ENCODE assay signal across 20 cellular contexts in the genomic region with DNA sequence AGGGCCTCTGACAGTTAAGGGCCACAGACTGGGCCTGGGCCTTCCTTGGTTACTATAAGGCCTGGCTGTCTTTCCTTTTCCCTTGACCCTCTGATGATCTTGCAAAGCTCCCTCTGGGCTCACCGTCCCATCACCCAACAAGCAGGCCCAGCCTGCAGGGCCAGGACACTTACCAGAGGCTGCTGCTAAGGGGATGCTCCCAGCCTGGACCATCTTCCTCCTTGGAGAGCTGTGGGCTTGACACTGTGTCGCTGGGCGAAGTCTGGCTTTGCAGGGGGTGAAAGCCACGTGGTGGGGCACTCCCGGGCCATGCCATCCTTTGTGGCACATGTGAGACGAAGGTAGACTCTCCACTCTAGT. TPM values are rescaled to one million over a fixed set of nuclear protein-coding genes. Genes with fewer than 3 reads are reported as not detected.
A peak's percentile ranks its signal among the peaks of the same experiment; 100 is the strongest.
DNase-seq lines count a peak whose midpoint lies in the region; ATAC-seq, FAIRE-seq and TF ChIP-seq lines count a peak whose summit lies in the region.
"Had no signal": no experiment of that assay in that cellular context is flagged by ENCODE, and none has a peak within 500 bp of the region (broad histone marks: within the 10 kb centered on the region; RNA-seq: fewer than 3 reads in every experiment).

No MANE protein-coding gene starts in this region.

- no peaks in the 10 kb centered on the region for H3K27me3 Mint-ChIP-seq in astrocyte (ENCODE audit: low read depth, unreplicated experiment)
- peaks cover 0 to 4% (median 0%) of the 10 kb centered on the region in 3 donors for H3K27me3 Mint-ChIP-seq in naive B cell

- H4K20me1 ChIP-seq in HepG2 (ENCODE audit: insufficient read depth, low read length) (peaks cover 5% of the 10 kb centered on the region; the same call in 1 of the 2 replicates), astrocyte (ENCODE audit: insufficient read depth, low read length) (peaks cover 76% of the 10 kb centered on the region), PC-9 (ENCODE audit: insufficient read depth) (peaks cover 6% of the 10 kb centered on the region; the same call in 1 of the 2 replicates)

- H3K4me1 Mint-ChIP-seq in astrocyte (ENCODE audit: low read depth, unreplicated experiment) = peaks cover 30% of the 10 kb centered on the region
- H3K4me1 Mint-ChIP-seq in naive B cell = peaks cover 64 to 88% (median 84%) of the 10 kb centered on the region in 3 donors

- H3K27ac Mint-ChIP-seq in astrocyte (ENCODE audit: unreplicated experiment) = peak overlapping the region; percentile 42
- H3K27ac Mint-ChIP-seq in naive B cell = peak overlapping the region in 5 of 6 donors; percentile 30 to 88 (median 81)

- TF ChIP-seq EP300 in HepG2 (IDR thresholded peaks at IDR 0.05; ENCODE audit: low read depth in 2 of 2, low read length in 2 of 2) (no peak), HepG2 (CRISPR knock-in tag; IDR thresholded peaks at IDR 0.05; ENCODE audit: borderline replicate concordance) (no peak)

- in situ Hi-C loops in HepG2 (cut with HindIII; ENCODE audit: extremely low pct_ligation_motif_present, low pct_unique_long_range_greater_than_20kb) = no loop called here

- ATAC-seq in HepG2 (no peak), right lobe of liver (no peak), naive B cell (ENCODE audit: low read depth in 2 of 2) (no peak), GM21381 (IDR thresholded peaks at IDR 0.05; ENCODE audit: unreplicated experiment) (no peak), GM19395 (IDR thresholded peaks at IDR 0.05; ENCODE audit: unreplicated experiment) (no peak), HG03439 (IDR thresholded peaks at IDR 0.05; ENCODE audit: unreplicated experiment) (no peak)
- ATAC-seq: Panc1 had no signal

- H3K36me3 ChIP-seq in HepG2 (replicated peaks in 1 of 2; ENCODE audit: control insufficient read depth in 1 of 2, insufficient read depth in 2 of 2, low read length in 2 of 2) (peaks cover 15 to 52% of the 10 kb centered on the region in 2 experiments; a peak in 4 of 5 replicates), right lobe of liver (peaks cover 2 to 47% (median 31%) of the 10 kb centered on the region in 4 donors), astrocyte (ENCODE audit: insufficient read depth, low read length) (peaks cover 27% of the 10 kb centered on the region), PC-9 (ENCODE audit: low read depth) (no peaks in the 10 kb centered on the region)

- H2AFZ ChIP-seq in HepG2 (ENCODE audit: low read length) (no peak overlapping the region), astrocyte (ENCODE audit: low read depth, low read length) (no peak overlapping the region), PC-9 (no peak overlapping the region)

- H3K4me2 ChIP-seq in HepG2 (ENCODE audit: low read depth, low read length) (no peak overlapping the region), astrocyte (ENCODE audit: low read length) (no peak overlapping the region), PC-9 (no peak overlapping the region)

- H3F3A ChIP-seq in PC-9 (ENCODE audit: insufficient read depth, low read depth) = no peaks in the 10 kb centered on the region; the same call in 1 of the 2 replicates

- POLR2A ChIA-PET in HepG2 (lab: Yijun Ruan, JAX) (interaction anchor here (3.1 kb wide), 1 partner anchor 30 kb away, joined by 11 read pairs; no protein-coding TSS in a partner anchor), PC-9 (lab: Charles Lee; ENCODE audit: unreplicated experiment) (no interaction called here)

- H3K9me3 Mint-ChIP-seq in astrocyte (ENCODE audit: unreplicated experiment) (no peaks in the 10 kb centered on the region), naive B cell (peaks cover 0 to 7% (median 4%) of the 10 kb centered on the region in 7 donors)

- H3K4me3 Mint-ChIP-seq in astrocyte (ENCODE audit: unreplicated experiment) = peak overlapping the region; percentile 30
- peak overlapping the region in 7 of 8 donors; percentile 29 to 94 (median 79) for H3K4me3 Mint-ChIP-seq in naive B cell

- intact Hi-C loops in HepG2 (cut with micrococcal nuclease; ENCODE audit: unreplicated experiment) (no loop called here), right lobe of liver (cut with DNase I) (no loop called here), PC-9 (cut with micrococcal nuclease; ENCODE audit: unreplicated experiment) (no loop called here)

- 94% methylated on average over 6 of the region's 6 CpGs for WGBS in HepG2 (ENCODE audit: low lambda C conversion rate)
- 100% methylated on average over 4 of the region's 6 CpGs for WGBS in right lobe of liver (ENCODE audit: insufficient coverage, low coverage, low lambda C conversion rate, missing lambda C conversion rate)

- H3K27me3 ChIP-seq in HepG2 (ENCODE audit: control insufficient read depth in 1 of 2, insufficient read depth in 2 of 2, low read length in 2 of 2) (no peaks in the 10 kb centered on the region; a peak in 1 of 5 replicates), right lobe of liver (no peaks in the 10 kb centered on the region), astrocyte (ENCODE audit: insufficient read depth, low read length) (no peaks in the 10 kb centered on the region), PC-9 (ENCODE audit: insufficient read depth, low read depth) (no peaks in the 10 kb centered on the region)

- H3K9ac ChIP-seq in HepG2 (ENCODE audit: insufficient read depth, low read depth, low read length) (no peak overlapping the region), astrocyte (ENCODE audit: low read length) (no peak overlapping the region)

- TF ChIP-seq RAD21 in HepG2 (CRISPR knock-in tag; IDR thresholded peaks at IDR 0.05) = no peak

- TF ChIP-seq CTCF in HepG2 (CRISPR knock-in tag; IDR thresholded peaks at IDR 0.05) = no peak
- TF ChIP-seq CTCF in right lobe of liver (IDR thresholded peaks at IDR 0.05) = no peak
- TF ChIP-seq CTCF in astrocyte (IDR thresholded peaks at IDR 0.05; ENCODE audit: insufficient read depth, low read depth, low read length) = no peak
- TF ChIP-seq CTCF in PC-9 (conservative IDR thresholded peaks at IDR 0.05) = no peak

- BruUV-seq in HepG2 (replicated peaks; lab: Mats Ljungman, UMichigan) (no TSS peak), PC-9 (replicated peaks; lab: Mats Ljungman, UMichigan) (no TSS peak)

- H3K4me3 ChIP-seq in HepG2 (replicated peaks in 1 of 3; ENCODE audit: insufficient read depth in 1 of 3, low read depth in 2 of 3, low read length in 3 of 3) = no peak overlapping the region
- no peak overlapping the region for H3K4me3 ChIP-seq in right lobe of liver
- H3K4me3 ChIP-seq in astrocyte (ENCODE audit: insufficient read depth, low read depth, low read length) = no peak overlapping the region
- no peak overlapping the region for H3K4me3 ChIP-seq in PC-9

- H3K9me3 ChIP-seq in HepG2 (ENCODE audit: low read length) (no peaks in the 10 kb centered on the region), right lobe of liver (no peaks in the 10 kb centered on the region), astrocyte (ENCODE audit: insufficient read depth, low read depth, low read length) (no peaks in the 10 kb centered on the region), PC-9 (ENCODE audit: insufficient read depth, low read depth) (no peaks in the 10 kb centered on the region)

- CTCF ChIA-PET in HepG2 (lab: Yijun Ruan, JAX; ENCODE audit: low intra/inter-chr PET ratio, low total read pairs) = no interaction called here
- CTCF ChIA-PET in PC-9 (lab: Charles Lee) = no interaction called here

- H3K4me1 ChIP-seq in HepG2 (ENCODE audit: insufficient read depth, low read length) (peaks cover 38% of the 10 kb centered on the region), right lobe of liver (peaks cover 0 to 22% (median 6%) of the 10 kb centered on the region in 4 donors), astrocyte (ENCODE audit: insufficient read depth, low read length) (peaks cover 18% of the 10 kb centered on the region), PC-9 (replicated peaks; ENCODE audit: insufficient read depth) (peaks cover 11% of the 10 kb centered on the region)

- FAIRE-seq in HepG2 (lab: Jason Lieb, UNC) (no peak), astrocyte (lab: Jason Lieb, UNC) (no peak)
- FAIRE-seq: GM12892, H1 had no signal

- peaks cover 32% of the 10 kb centered on the region for H3K36me3 Mint-ChIP-seq in astrocyte (ENCODE audit: low read depth, unreplicated experiment)
- H3K36me3 Mint-ChIP-seq in naive B cell = peaks cover 17 to 28% of the 10 kb centered on the region in 2 donors

- DNase-seq in HepG2 (ENCODE audit: low spot score) (no peak), right lobe of liver (no peak), astrocyte (ENCODE audit: low read depth) (no peak), naive B cell (no peak), PC-9 (no peak)
- DNase-seq: 8988T, DMS 273 treated with DMSO at 0.1 percent for 48 hours, GF-D8, KBM-7, NCI-H1092, NCI-H146, NCI-H2081, NCI-H510A, NCI-H774 had no signal

- H3K27ac ChIP-seq in HepG2 (ENCODE audit: extremely low read length, insufficient read depth, low read length) (no peak overlapping the region), right lobe of liver (no peak overlapping the region), astrocyte (ENCODE audit: low read depth, low read length) (no peak overlapping the region), PC-9 (no peak overlapping the region)

- no peak for TF ChIP-seq POLR2A in HepG2 (IDR thresholded peaks at IDR 0.05; ENCODE audit: insufficient read depth in 1 of 2, low read depth in 2 of 2, low read length in 2 of 2)
- TF ChIP-seq POLR2A in right lobe of liver (IDR thresholded peaks at IDR 0.05) = no peak

- H3K79me2 ChIP-seq in HepG2 (ENCODE audit: insufficient read depth, low read length) (peaks cover 38% of the 10 kb centered on the region), astrocyte (ENCODE audit: insufficient read depth, low read length) (peaks cover 70% of the 10 kb centered on the region), PC-9 (ENCODE audit: low read depth) (peaks cover 27% of the 10 kb centered on the region)

- no peaks in the 10 kb centered on the region for H3K9me2 ChIP-seq in PC-9 (ENCODE audit: insufficient read depth)

RNA-seq across cellular contexts. Expression of gene C11orf24, which starts 3.9 kb away (rescaled TPM):
- 50.8 and 55.5 TPM in 2 replicates for total RNA-seq in HepG2 (2016; rRNA removed; fragmentation: Illumina TruSeq; extraction: Trizol)
- 110 and 141 TPM in 2 replicates for total RNA-seq in HepG2 (2016; cell fraction: cytosol; rRNA removed; fragmentation: Illumina TruSeq; extraction: Trizol; ENCODE audit: low read depth)
- total RNA-seq in HepG2 (2016; cell fraction: insoluble cytoplasmic fraction; rRNA removed; fragmentation: Illumina TruSeq; extraction: Trizol) = 53.9 and 57.2 TPM in 2 replicates
- total RNA-seq in HepG2 (2016; cell fraction: membrane; rRNA removed; fragmentation: Illumina TruSeq; extraction: Trizol) = 100.0 and 131 TPM in 2 replicates
- 32.7 and 33.6 TPM in 2 replicates for total RNA-seq in HepG2 (2016; cell fraction: nucleus; rRNA removed; fragmentation: Illumina TruSeq; extraction: Trizol)
- 52.9 and 62.4 TPM in 2 replicates for polyA plus RNA-seq in HepG2 (2011; rRNA removed)
- polyA plus RNA-seq in HepG2 (2011; cell fraction: cytosol; rRNA removed) = 58.4 and 70.2 TPM in 2 replicates
- polyA plus RNA-seq in HepG2 (2011; cell fraction: nucleus; rRNA removed) = 58.8 and 59.2 TPM in 2 replicates
- polyA plus RNA-seq in HepG2 (2012) = 50.8 and 63.8 TPM in 2 replicates
- 122 and 158 TPM in 2 replicates for polyA plus RNA-seq in HepG2 (2016; cell fraction: cytosol; fragmentation: Illumina TruSeq; extraction: Trizol; ENCODE audit: low read depth)
- polyA plus RNA-seq in HepG2 (2016; cell fraction: insoluble cytoplasmic fraction; fragmentation: Illumina TruSeq; extraction: Trizol; ENCODE audit: low read depth) = 61.2 and 70.0 TPM in 2 replicates
- polyA plus RNA-seq in HepG2 (2016; cell fraction: membrane; fragmentation: Illumina TruSeq; extraction: Trizol; ENCODE audit: low read depth) = 97.9 and 125 TPM in 2 replicates
- 71.8 and 76.2 TPM in 2 replicates for polyA plus RNA-seq in HepG2 (2016; cell fraction: nucleus; fragmentation: Illumina TruSeq; extraction: Trizol; ENCODE audit: insufficient read depth, low read depth)
- 53.9 and 60.5 TPM in 2 replicates for polyA minus RNA-seq in HepG2 (2011; rRNA and poly(A)+ RNA removed; ENCODE audit: low replicate concordance)
- 26.4 and 31.4 TPM in 2 replicates for polyA minus RNA-seq in HepG2 (2011; cell fraction: cytosol; rRNA and poly(A)+ RNA removed)
- 19.3 and 23.5 TPM in 2 replicates for polyA minus RNA-seq in HepG2 (2011; cell fraction: nucleus; rRNA and poly(A)+ RNA removed)
- 10 to 100 TPM; 39.4 to 70.9 (median 62.4) TPM for total RNA-seq in right lobe of liver
- total RNA-seq in astrocyte = 79.8 and 83.5 TPM in 2 replicates
- 10 to 100 TPM; 22.2 to 67.0 (median 42.5) TPM for polyA plus RNA-seq in naive B cell (ENCODE audit: low read depth in 6 of 6)
- total RNA-seq in PC-9 (2021) = 27.2 and 37.7 TPM in 2 replicates

RNA-seq across cellular contexts. Expression of gene LRP5, which starts 44.5 kb away (rescaled TPM):
- total RNA-seq in HepG2 (2016; rRNA removed; fragmentation: Illumina TruSeq; extraction: Trizol) (23.6 and 40.4 TPM in 2 replicates), right lobe of liver (100 to 1,000 TPM in 2 of 6 experiments, 10 to 100 TPM in 4; 74.4 to 120 (median 88.2) TPM), astrocyte (19.6 and 20.2 TPM in 2 replicates), PC-9 (2021) (112 and 129 TPM in 2 replicates)
- 19.7 and 22.6 TPM in 2 replicates for total RNA-seq in HepG2 (2016; cell fraction: cytosol; rRNA removed; fragmentation: Illumina TruSeq; extraction: Trizol; ENCODE audit: low read depth)
- 17.6 and 41.1 TPM in 2 replicates for total RNA-seq in HepG2 (2016; cell fraction: insoluble cytoplasmic fraction; rRNA removed; fragmentation: Illumina TruSeq; extraction: Trizol)
- total RNA-seq in HepG2 (2016; cell fraction: membrane; rRNA removed; fragmentation: Illumina TruSeq; extraction: Trizol) = 27.9 and 29.7 TPM in 2 replicates
- 50.9 and 60.6 TPM in 2 replicates for total RNA-seq in HepG2 (2016; cell fraction: nucleus; rRNA removed; fragmentation: Illumina TruSeq; extraction: Trizol)
- polyA plus RNA-seq in HepG2 (2011; rRNA removed) (64.0 and 83.4 TPM in 2 replicates), naive B cell (ENCODE audit: low read depth in 6 of 6) (under 1 TPM in 5 of 6 donors, not detected in 1; 0.04 to 0.88 (median 0.56) TPM)
- 37.9 and 59.3 TPM in 2 replicates for polyA plus RNA-seq in HepG2 (2011; cell fraction: cytosol; rRNA removed)
- 131 and 158 TPM in 2 replicates for polyA plus RNA-seq in HepG2 (2011; cell fraction: nucleus; rRNA removed)
- 80.7 and 119 TPM in 2 replicates for polyA plus RNA-seq in HepG2 (2012)
- polyA plus RNA-seq in HepG2 (2016; cell fraction: cytosol; fragmentation: Illumina TruSeq; extraction: Trizol; ENCODE audit: low read depth) = 10.8 and 12.1 TPM in 2 replicates
- 25.6 and 36.8 TPM in 2 replicates for polyA plus RNA-seq in HepG2 (2016; cell fraction: insoluble cytoplasmic fraction; fragmentation: Illumina TruSeq; extraction: Trizol; ENCODE audit: low read depth)
- polyA plus RNA-seq in HepG2 (2016; cell fraction: membrane; fragmentation: Illumina TruSeq; extraction: Trizol; ENCODE audit: low read depth) = 20.7 and 25.9 TPM in 2 replicates
- 130 and 133 TPM in 2 replicates for polyA plus RNA-seq in HepG2 (2016; cell fraction: nucleus; fragmentation: Illumina TruSeq; extraction: Trizol; ENCODE audit: insufficient read depth, low read depth)
- 49.7 and 219 TPM in 2 replicates for polyA minus RNA-seq in HepG2 (2011; rRNA and poly(A)+ RNA removed; ENCODE audit: low replicate concordance)
- 75.4 and 75.5 TPM in 2 replicates for polyA minus RNA-seq in HepG2 (2011; cell fraction: cytosol; rRNA and poly(A)+ RNA removed)
- polyA minus RNA-seq in HepG2 (2011; cell fraction: nucleus; rRNA and poly(A)+ RNA removed) = 58.3 and 59.0 TPM in 2 replicates

RNA-seq across cellular contexts. Expression of gene KMT5B, which starts 54.8 kb away (rescaled TPM):
- total RNA-seq in HepG2 (2016; rRNA removed; fragmentation: Illumina TruSeq; extraction: Trizol) (23.7 and 32.5 TPM in 2 replicates), right lobe of liver (10 to 100 TPM; 14.3 to 25.9 (median 17.6) TPM), astrocyte (33.4 and 38.0 TPM in 2 replicates), PC-9 (2021) (36.4 and 45.7 TPM in 2 replicates)
- 14.5 and 15.9 TPM in 2 replicates for total RNA-seq in HepG2 (2016; cell fraction: cytosol; rRNA removed; fragmentation: Illumina TruSeq; extraction: Trizol; ENCODE audit: low read depth)
- 25.4 and 32.9 TPM in 2 replicates for total RNA-seq in HepG2 (2016; cell fraction: insoluble cytoplasmic fraction; rRNA removed; fragmentation: Illumina TruSeq; extraction: Trizol)
- 24.7 and 24.9 TPM in 2 replicates for total RNA-seq in HepG2 (2016; cell fraction: membrane; rRNA removed; fragmentation: Illumina TruSeq; extraction: Trizol)
- 23.0 and 26.3 TPM in 2 replicates for total RNA-seq in HepG2 (2016; cell fraction: nucleus; rRNA removed; fragmentation: Illumina TruSeq; extraction: Trizol)
- polyA plus RNA-seq in HepG2 (2011; rRNA removed) (14.4 and 17.6 TPM in 2 replicates), naive B cell (ENCODE audit: low read depth in 6 of 6) (10 to 100 TPM; 34.7 to 67.8 (median 46.3) TPM)
- 7.2 and 11.1 TPM in 2 replicates for polyA plus RNA-seq in HepG2 (2011; cell fraction: cytosol; rRNA removed)
- 15.9 and 23.4 TPM in 2 replicates for polyA plus RNA-seq in HepG2 (2011; cell fraction: nucleus; rRNA removed)
- polyA plus RNA-seq in HepG2 (2012) = 30.8 and 38.6 TPM in 2 replicates
- polyA plus RNA-seq in HepG2 (2016; cell fraction: cytosol; fragmentation: Illumina TruSeq; extraction: Trizol; ENCODE audit: low read depth) = 7.4 and 9.2 TPM in 2 replicates
- 29.4 and 31.2 TPM in 2 replicates for polyA plus RNA-seq in HepG2 (2016; cell fraction: insoluble cytoplasmic fraction; fragmentation: Illumina TruSeq; extraction: Trizol; ENCODE audit: low read depth)
- 16.3 and 18.5 TPM in 2 replicates for polyA plus RNA-seq in HepG2 (2016; cell fraction: membrane; fragmentation: Illumina TruSeq; extraction: Trizol; ENCODE audit: low read depth)
- polyA plus RNA-seq in HepG2 (2016; cell fraction: nucleus; fragmentation: Illumina TruSeq; extraction: Trizol; ENCODE audit: insufficient read depth, low read depth) = 29.1 and 30.5 TPM in 2 replicates
- 13.3 and 14.0 TPM in 2 replicates for polyA minus RNA-seq in HepG2 (2011; rRNA and poly(A)+ RNA removed; ENCODE audit: low replicate concordance)
- polyA minus RNA-seq in HepG2 (2011; cell fraction: cytosol; rRNA and poly(A)+ RNA removed) = 13.9 TPM in 2 replicates
- 47.9 and 58.2 TPM in 2 replicates for polyA minus RNA-seq in HepG2 (2011; cell fraction: nucleus; rRNA and poly(A)+ RNA removed)
